In the genomic region with DNA sequence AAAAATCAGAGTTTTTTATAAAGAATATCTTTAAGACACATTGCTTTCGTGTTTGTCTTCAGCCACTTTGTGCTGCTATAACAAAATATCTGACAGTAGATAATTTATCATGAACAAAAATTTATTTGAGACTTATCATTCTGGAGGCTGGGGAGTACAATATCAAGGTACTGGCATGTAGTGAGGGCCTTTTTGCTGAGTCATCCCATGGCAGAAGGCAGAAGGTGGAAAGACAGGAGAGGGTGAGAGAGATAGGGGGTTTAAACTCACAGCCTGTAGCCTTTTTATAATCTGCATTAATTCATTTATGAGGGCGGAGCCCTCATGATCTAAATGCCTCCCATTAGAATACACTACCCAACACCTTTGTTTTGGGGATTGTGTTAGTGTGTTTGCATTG, we compare ENCODE assay signal across 25 cellular contexts.
DNase-seq lines count a peak whose midpoint lies in the region; ATAC-seq, FAIRE-seq and TF ChIP-seq lines count a peak whose summit lies in the region.
"Had no signal": no experiment of that assay in that cellular context is flagged by ENCODE, and none has a peak within 500 bp of the region (broad histone marks: within the 10 kb centered on the region; RNA-seq: fewer than 3 reads in every experiment).

No MANE protein-coding gene starts in this region.

- H2AFZ ChIP-seq in HepG2 (ENCODE audit: low read length) = no peak overlapping the region
- H2AFZ ChIP-seq in K562 (ENCODE audit: low read depth, low read length) = no peak overlapping the region
- H2AFZ ChIP-seq: GM23338 had no signal

- no peaks in the 10 kb centered on the region for H4K20me1 ChIP-seq in HepG2 (ENCODE audit: insufficient read depth, low read length)
- H4K20me1 ChIP-seq in K562 (replicated peaks; ENCODE audit: control insufficient read depth, insufficient read depth, low read length) = no peaks in the 10 kb centered on the region

- TF ChIP-seq EP300 in HepG2 (IDR thresholded peaks at IDR 0.05; ENCODE audit: low read depth in 2 of 2, low read length in 2 of 2) (no peak), HepG2 (CRISPR knock-in tag; IDR thresholded peaks at IDR 0.05; ENCODE audit: borderline replicate concordance) (no peak), K562 (IDR thresholded peaks at IDR 0.05; ENCODE audit: low read length) (no peak)

- TF ChIP-seq POLR2A in HepG2 (IDR thresholded peaks at IDR 0.05; ENCODE audit: insufficient read depth in 1 of 2, low read depth in 2 of 2, low read length in 2 of 2) (no peak), right lobe of liver (IDR thresholded peaks at IDR 0.05) (no peak), K562 (conservative IDR thresholded peaks at IDR 0.05) (no peak)

- TF ChIP-seq RAD21 in HepG2 (CRISPR knock-in tag; IDR thresholded peaks at IDR 0.05) (no peak), K562 (CRISPR knock-in tag; conservative IDR thresholded peaks at IDR 0.05 in 1 of 2, IDR thresholded peaks at IDR 0.05 in 1 of 2) (no peak)

- H2BK120ac ChIP-seq in mesendoderm (ENCODE audit: low read depth, low read length) = no peak overlapping the region

- H4K5ac ChIP-seq in mesendoderm (ENCODE audit: low read length) = no peak overlapping the region

- WGBS in HepG2 (ENCODE audit: low lambda C conversion rate) = 10% methylated on average over 2 of the region's 2 CpGs
- WGBS in right lobe of liver (ENCODE audit: insufficient coverage, low coverage, low lambda C conversion rate, missing lambda C conversion rate) = 54% methylated on average over 2 of the region's 2 CpGs
- 0% methylated on average over 2 of the region's 2 CpGs for WGBS in K562 (ENCODE audit: insufficient coverage, low coverage, missing lambda C conversion rate)
- WGBS in mesendoderm (ENCODE audit: extremely low coverage, insufficient coverage, low lambda C conversion rate) = no CpG with 5 or more reads among the region's 2 CpGs
- 89 to 90% methylated on average over 2 of the region's 2 CpGs for WGBS in heart right ventricle, 2 donors

- no peak overlapping the region for H3K4me3 ChIP-seq in HepG2 (replicated peaks in 1 of 3; ENCODE audit: insufficient read depth in 1 of 3, low read depth in 2 of 3, low read length in 3 of 3)
- H3K4me3 ChIP-seq in right lobe of liver = no peak overlapping the region
- no peak overlapping the region for H3K4me3 ChIP-seq in K562
- H3K4me3 ChIP-seq in mesendoderm (ENCODE audit: low read length) = no peak overlapping the region
- H3K4me3 ChIP-seq in heart right ventricle = no peak overlapping the region
- H3K4me3 ChIP-seq: GM23338 had no signal

- H3K56ac ChIP-seq in mesendoderm (ENCODE audit: low read length) = no peak overlapping the region

- H3K36me3 ChIP-seq in HepG2 (replicated peaks in 1 of 2; ENCODE audit: control insufficient read depth in 1 of 2, insufficient read depth in 2 of 2, low read length in 2 of 2) (no peaks in the 10 kb centered on the region), right lobe of liver (no peaks in the 10 kb centered on the region), K562 (ENCODE audit: control insufficient read depth, insufficient read depth, low read length) (no peaks in the 10 kb centered on the region), mesendoderm (ENCODE audit: control insufficient read depth, insufficient read depth, low read length) (no peaks in the 10 kb centered on the region), heart right ventricle (no peaks in the 10 kb centered on the region)
- H3K36me3 ChIP-seq: BE2C had no signal

- H2AK5ac ChIP-seq in mesendoderm (ENCODE audit: low read length) = no peak overlapping the region

- no peak overlapping the region for H2BK15ac ChIP-seq in mesendoderm (replicated peaks; ENCODE audit: low read depth)

- H3K4ac ChIP-seq in mesendoderm (ENCODE audit: low read depth, low read length) = no peak overlapping the region

- H3K79me2 ChIP-seq in HepG2 (ENCODE audit: insufficient read depth, low read length) (no peaks in the 10 kb centered on the region), K562 (ENCODE audit: control insufficient read depth, insufficient read depth, low read length) (no peaks in the 10 kb centered on the region), mesendoderm (ENCODE audit: control insufficient read depth, insufficient read depth, low read length) (no peaks in the 10 kb centered on the region)

- H3K9ac ChIP-seq in HepG2 (ENCODE audit: insufficient read depth, low read depth, low read length) = no peak overlapping the region
- no peak overlapping the region for H3K9ac ChIP-seq in K562 (ENCODE audit: insufficient read depth in 1 of 2, low read depth in 2 of 2, low read length in 2 of 2)
- no peak overlapping the region for H3K9ac ChIP-seq in mesendoderm (ENCODE audit: low read length)

- ATAC-seq in HepG2 (no peak), right lobe of liver (no peak), K562 (no peak), HG03354 (IDR thresholded peaks at IDR 0.05; ENCODE audit: poor library complexity, severe bottlenecking, unreplicated experiment) (no peak), GM19455 (IDR thresholded peaks at IDR 0.05; ENCODE audit: unreplicated experiment) (no peak), heart right ventricle (no peak)
- ATAC-seq: GM23338, HCT116 had no signal

- DNase-seq in HepG2 (ENCODE audit: low spot score) (no peak), right lobe of liver (no peak), HT1080 (ENCODE audit: low read depth) (peak; percentile 0), K562 (ENCODE audit: extremely low read depth in 1 of 4, low spot score in 3 of 4) (no peak), mesendoderm (peak; percentile 11), heart right ventricle (no peak)
- DNase-seq: ACHN; BE2C; C1 segment of cervical spinal cord; CD4-positive, CD25-positive, alpha-beta regulatory T cell; CD8-positive, alpha-beta memory T cell; COR-L47; DMS153; H7; HFFc6; Kasumi-1; KG1 had no signal

- CTCF ChIA-PET in HepG2 (lab: Yijun Ruan, JAX; ENCODE audit: low intra/inter-chr PET ratio, low total read pairs) (no interaction called here), K562 (lab: Yijun Ruan, JAX; ENCODE audit: low intra/inter-chr PET ratio) (no interaction called here)

- FAIRE-seq in HepG2 (lab: Jason Lieb, UNC) (no peak), K562 (lab: Jason Lieb, UNC) (no peak)
- FAIRE-seq: D721Med, G401.6, GM12891, GM19239 had no signal

- H3K23ac ChIP-seq in mesendoderm (ENCODE audit: low read length) = no peak overlapping the region

- in situ Hi-C loops in HepG2 (cut with HindIII; ENCODE audit: extremely low pct_ligation_motif_present, low pct_unique_long_range_greater_than_20kb) = no loop called here
- in situ Hi-C loops in K562 (cut with MboI) = no loop called here

- BruUV-seq in HepG2 (replicated peaks; lab: Mats Ljungman, UMichigan) (no TSS peak), K562 (replicated peaks; lab: Mats Ljungman, UMichigan) (no TSS peak)

- H3K27ac ChIP-seq in HepG2 (ENCODE audit: extremely low read length, insufficient read depth, low read length) (no peak overlapping the region), right lobe of liver (no peak overlapping the region), K562 (ENCODE audit: extremely low read depth, low read depth, low read length) (no peak overlapping the region), mesendoderm (ENCODE audit: low read depth, low read length) (no peak overlapping the region), heart right ventricle (no peak overlapping the region)

- H2BK5ac ChIP-seq in mesendoderm (ENCODE audit: low read length) = no peak overlapping the region

- H3K4me2 ChIP-seq in HepG2 (ENCODE audit: low read depth, low read length) (no peak overlapping the region), K562 (ENCODE audit: insufficient read depth, low read length) (no peak overlapping the region), mesendoderm (ENCODE audit: low read length) (no peak overlapping the region)
- H3K4me2 ChIP-seq: GM23338 had no signal

- no peaks in the 10 kb centered on the region for H3K27me3 ChIP-seq in HepG2 (ENCODE audit: control insufficient read depth in 1 of 2, insufficient read depth in 2 of 2, low read length in 2 of 2)
- H3K27me3 ChIP-seq in right lobe of liver = no peaks in the 10 kb centered on the region
- H3K27me3 ChIP-seq in K562 (ENCODE audit: control insufficient read depth in 2 of 2, insufficient read depth in 2 of 2, low read length in 2 of 2) = no peaks in the 10 kb centered on the region
- H3K27me3 ChIP-seq in mesendoderm (ENCODE audit: insufficient read depth, low read length, poor library complexity) = no peaks in the 10 kb centered on the region
- H3K27me3 ChIP-seq in heart right ventricle = no peaks in the 10 kb centered on the region
- H3K27me3 ChIP-seq: BE2C had no signal

- H3K4me1 ChIP-seq in HepG2 (ENCODE audit: insufficient read depth, low read length) (no peaks in the 10 kb centered on the region), right lobe of liver (no peaks in the 10 kb centered on the region), K562 (replicated peaks in 1 of 2; ENCODE audit: control insufficient read depth in 2 of 2, insufficient read depth in 2 of 2, low read length in 2 of 2) (no peaks in the 10 kb centered on the region), mesendoderm (ENCODE audit: control insufficient read depth, low read depth, low read length) (no peaks in the 10 kb centered on the region), heart right ventricle (no peaks in the 10 kb centered on the region)
- H3K4me1 ChIP-seq: BE2C had no signal

- intact Hi-C loops in HepG2 (cut with micrococcal nuclease; ENCODE audit: unreplicated experiment) = no loop called here
- intact Hi-C loops in right lobe of liver (cut with DNase I) = no loop called here
- intact Hi-C loops in K562 (cut with micrococcal nuclease) = no loop called here
- intact Hi-C loops in heart right ventricle (cut with DNase I) = no loop called here

- no peaks in the 10 kb centered on the region for H3K79me1 ChIP-seq in mesendoderm (ENCODE audit: low read length)

- POLR2A ChIA-PET in HepG2 (lab: Yijun Ruan, JAX) (no interaction called here), K562 (lab: Yijun Ruan, JAX) (no interaction called here)

- H4K8ac ChIP-seq in mesendoderm (ENCODE audit: low read depth, low read length) = no peak overlapping the region

- H3K9me3 ChIP-seq in HepG2 (ENCODE audit: low read length) (no peaks in the 10 kb centered on the region), right lobe of liver (no peaks in the 10 kb centered on the region), K562 (replicated peaks; ENCODE audit: control insufficient read depth, insufficient read depth, low read depth, low read length) (no peaks in the 10 kb centered on the region), heart right ventricle (no peaks in the 10 kb centered on the region)
- H3K9me3 ChIP-seq: BE2C had no signal

- no peaks in the 10 kb centered on the region for H3K9me1 ChIP-seq in K562 (ENCODE audit: control insufficient read depth, insufficient read depth, low read length)

- no peak for TF ChIP-seq CTCF in HepG2 (CRISPR knock-in tag; IDR thresholded peaks at IDR 0.05)
- TF ChIP-seq CTCF in right lobe of liver (IDR thresholded peaks at IDR 0.05) = no peak
- TF ChIP-seq CTCF in K562 (IDR thresholded peaks at IDR 0.05 in 2 of 3, conservative IDR thresholded peaks at IDR 0.05 in 1 of 3; ENCODE audit: insufficient read depth in 2 of 3, low read depth in 1 of 3, low read length in 3 of 3) = no peak
- TF ChIP-seq CTCF in heart right ventricle (IDR thresholded peaks at IDR 0.05) = no peak

- no peak overlapping the region for H3K18ac ChIP-seq in mesendoderm (ENCODE audit: low read length)

TF ChIP-seq in K562, 482 proteins besides CTCF, POLR2A, EP300 and RAD21 (continues in another document):
- 0 out of 2 replicates have a peak, but pooled peaks have one; percentile 5 for TF ChIP-seq MAFF (IDR thresholded peaks at IDR 0.05; ENCODE audit: low read length)
- 0 out of 2 replicates have a peak, but pooled peaks have one; percentile 13 for TF ChIP-seq MAFG (tag; conservative IDR thresholded peaks at IDR 0.05)

Comparison
In these comparisons a context has a peak if more than half of its experiments do, and no peak if none do; other contexts are left out.
1. DNase-seq: peak in HT1080 (single experiment) and mesendoderm (single experiment); none in HepG2 (single experiment), right lobe of liver (0 of 3), K562 (0 of 4) and heart right ventricle (0 of 2).